In the genomic region with DNA sequence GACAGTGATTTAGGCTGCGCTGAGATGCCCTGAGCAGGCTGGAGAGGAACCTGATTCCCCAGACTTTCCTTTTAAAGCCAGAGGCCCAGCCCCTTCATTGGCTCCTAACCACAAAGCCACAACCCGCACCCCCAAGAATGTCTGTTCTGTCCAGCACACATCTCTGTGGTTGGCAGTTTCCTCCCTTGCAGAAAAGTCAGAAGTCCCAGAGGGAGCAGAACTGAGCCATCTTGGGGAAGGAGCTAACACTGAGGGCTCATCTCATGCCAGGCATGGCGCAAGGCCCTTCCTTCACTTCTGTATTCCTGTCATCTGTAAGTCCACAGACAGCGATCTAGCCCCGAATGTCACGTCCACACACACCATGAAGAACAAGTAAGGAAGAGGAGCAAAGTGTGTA, we compare ENCODE assay signal across 1 cellular context.
TF ChIP-seq lines count a peak whose summit lies in the region.

No MANE protein-coding gene starts in this region.

TF ChIP-seq in H1, 55 proteins besides CTCF, POLR2A, EP300 and RAD21:
- no peak for TF ChIP-seq JUND (IDR thresholded peaks at IDR 0.05; ENCODE audit: low read length)
- no peak for TF ChIP-seq ASH2L (IDR thresholded peaks at IDR 0.05; ENCODE audit: low read length)
- TF ChIP-seq POLR2AphosphoS5 (IDR thresholded peaks at IDR 0.05; ENCODE audit: low read depth, low read length), result no peak
- TF ChIP-seq JUN (IDR thresholded peaks at IDR 0.05; ENCODE audit: low read depth, low read length), result no peak
- no peak for TF ChIP-seq TBP (IDR thresholded peaks at IDR 0.05; ENCODE audit: low read depth, low read length)
- TF ChIP-seq RBBP5 (IDR thresholded peaks at IDR 0.05; ENCODE audit: borderline replicate concordance, low read depth, low read length), result no peak
- no peak for TF ChIP-seq SUZ12 (IDR thresholded peaks at IDR 0.05; ENCODE audit: low read length)
- TF ChIP-seq SP1 (IDR thresholded peaks at IDR 0.05; ENCODE audit: low read depth, low read length), result no peak
- no peak for TF ChIP-seq SAP30 (IDR thresholded peaks at IDR 0.05; ENCODE audit: insufficient read depth, insufficient replicate concordance, low read length)
- TF ChIP-seq HDAC2 (IDR thresholded peaks at IDR 0.05; ENCODE audit: borderline replicate concordance in 1 of 2, low read depth in 2 of 2, low read length in 2 of 2), result no peak
- TF ChIP-seq TEAD4 (IDR thresholded peaks at IDR 0.05; ENCODE audit: low read depth, low read length), result no peak
- TF ChIP-seq MAFK (IDR thresholded peaks at IDR 0.05; ENCODE audit: low read depth, low read length), result no peak
- TF ChIP-seq TCF12 (IDR thresholded peaks at IDR 0.05; ENCODE audit: low read depth, low read length), result no peak
- TF ChIP-seq, protein P1, sequence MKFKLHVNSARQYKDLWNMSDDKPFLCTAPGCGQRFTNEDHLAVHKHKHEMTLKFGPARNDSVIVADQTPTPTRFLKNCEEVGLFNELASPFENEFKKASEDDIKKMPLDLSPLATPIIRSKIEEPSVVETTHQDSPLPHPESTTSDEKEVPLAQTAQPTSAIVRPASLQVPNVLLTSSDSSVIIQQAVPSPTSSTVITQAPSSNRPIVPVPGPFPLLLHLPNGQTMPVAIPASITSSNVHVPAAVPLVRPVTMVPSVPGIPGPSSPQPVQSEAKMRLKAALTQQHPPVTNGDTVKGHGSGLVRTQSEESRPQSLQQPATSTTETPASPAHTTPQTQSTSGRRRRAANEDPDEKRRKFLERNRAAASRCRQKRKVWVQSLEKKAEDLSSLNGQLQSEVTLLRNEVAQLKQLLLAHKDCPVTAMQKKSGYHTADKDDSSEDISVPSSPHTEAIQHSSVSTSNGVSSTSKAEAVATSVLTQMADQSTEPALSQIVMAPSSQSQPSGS (IDR thresholded peaks at IDR 0.05; ENCODE audit: low read length), result no peak
- TF ChIP-seq SIN3A (conservative IDR thresholded peaks at IDR 0.05 in 1 of 2, IDR thresholded peaks at IDR 0.05 in 1 of 2; ENCODE audit: low read depth in 1 of 2, low read length in 2 of 2), result no peak
- TF ChIP-seq, protein P2, sequence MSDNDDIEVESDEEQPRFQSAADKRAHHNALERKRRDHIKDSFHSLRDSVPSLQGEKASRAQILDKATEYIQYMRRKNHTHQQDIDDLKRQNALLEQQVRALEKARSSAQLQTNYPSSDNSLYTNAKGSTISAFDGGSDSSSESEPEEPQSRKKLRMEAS (IDR thresholded peaks at IDR 0.05), result no peak
- TF ChIP-seq SP4 (IDR thresholded peaks at IDR 0.05; ENCODE audit: low read length), result no peak
- no peak for TF ChIP-seq EGR1 (IDR thresholded peaks at IDR 0.05; ENCODE audit: borderline replicate concordance, low read depth, low read length)
